Comparison of ENCODE assay signal across 1 cellular context in the genomic region with DNA sequence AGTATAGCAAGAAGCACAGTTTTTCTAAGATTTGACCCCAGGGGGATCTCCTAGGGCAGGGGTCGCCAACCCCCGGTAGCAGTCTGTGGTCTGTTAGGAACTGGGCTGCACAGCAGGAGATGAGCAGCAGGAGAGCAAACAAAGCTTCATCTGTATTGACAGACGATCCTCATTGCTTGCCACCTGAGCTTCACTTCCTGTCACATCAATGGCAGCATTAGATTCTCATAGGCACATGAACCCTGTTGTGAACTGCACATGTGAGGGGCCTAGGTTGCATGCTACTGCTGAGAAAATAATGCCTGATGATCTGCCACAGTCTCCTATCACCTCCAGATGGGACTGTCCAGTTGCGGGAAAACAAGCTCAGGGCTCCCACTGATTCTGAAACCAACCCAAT.
TF ChIP-seq lines count a peak whose summit lies in the region.

No MANE protein-coding gene starts in this region.

TF ChIP-seq in HepG2, 621 proteins besides CTCF, POLR2A, EP300 and RAD21 (continued from another document):
- TF ChIP-seq ZNF484 (CRISPR knock-in tag; IDR thresholded peaks at IDR 0.05; ENCODE audit: borderline replicate concordance, low read depth) (no peak), SRF (IDR thresholded peaks at IDR 0.05; ENCODE audit: low read depth, low read length) (no peak), ETV5 (CRISPR knock-in tag; IDR thresholded peaks at IDR 0.05; ENCODE audit: borderline replicate concordance) (peak; percentile 94), KAT8 (CRISPR knock-in tag; IDR thresholded peaks at IDR 0.05) (peak; percentile 36; the same call in 1 of the 2 replicates), U2AF1 (optimal IDR thresholded peaks at IDR 0.05; ENCODE audit: low read depth, low read length) (no peak), MTA3 (CRISPR knock-in tag; IDR thresholded peaks at IDR 0.05) (no peak), DR1 (CRISPR knock-in tag; IDR thresholded peaks at IDR 0.05) (no peak), STAT5B (CRISPR knock-in tag; IDR thresholded peaks at IDR 0.05) (no peak), ZNF577 (CRISPR knock-in tag; IDR thresholded peaks at IDR 0.05; ENCODE audit: borderline replicate concordance, low read depth) (no peak), MATR3 (CRISPR knock-in tag; IDR thresholded peaks at IDR 0.05) (no peak), ATF3 (CRISPR knock-in tag; IDR thresholded peaks at IDR 0.05) (no peak), CBX2 (IDR thresholded peaks at IDR 0.05; ENCODE audit: low read depth, low read length) (no peak), CBX2 (CRISPR knock-in tag; IDR thresholded peaks at IDR 0.05; ENCODE audit: low read depth) (no peak; the same call in none of the 2 replicates), HIVEP1 (CRISPR knock-in tag; IDR thresholded peaks at IDR 0.05) (no peak), ZNF326 (CRISPR knock-in tag; IDR thresholded peaks at IDR 0.05; ENCODE audit: borderline replicate concordance) (no peak), ZNF263 (CRISPR knock-in tag; IDR thresholded peaks at IDR 0.05) (no peak; the same call in 1 of the 2 replicates), TAF15 (IDR thresholded peaks at IDR 0.05; ENCODE audit: low read depth, low read length, poor library complexity, severe bottlenecking) (no peak), ZNF367 (CRISPR knock-in tag; IDR thresholded peaks at IDR 0.05; ENCODE audit: borderline replicate concordance) (no peak), ZNF205 (CRISPR knock-in tag; IDR thresholded peaks at IDR 0.05) (no peak), DNMT3B (CRISPR knock-in tag; conservative IDR thresholded peaks at IDR 0.05) (0 out of 2 replicates have a peak, but pooled peaks have one; percentile 55), ZMYM3 (CRISPR knock-in tag; IDR thresholded peaks at IDR 0.05) (peak; percentile 85; the same call in 1 of the 2 replicates), ARNT (IDR thresholded peaks at IDR 0.05) (no peak), YY1 (IDR thresholded peaks at IDR 0.05; ENCODE audit: insufficient read depth, insufficient replicate concordance, low read depth, low read length) (no peak), PHF21A (CRISPR knock-in tag; IDR thresholded peaks at IDR 0.05) (no peak), ZNF329 (CRISPR knock-in tag; IDR thresholded peaks at IDR 0.05; ENCODE audit: low read depth) (0 out of 2 replicates have a peak, but pooled peaks have one; percentile 24), ZNF605 (CRISPR knock-in tag; IDR thresholded peaks at IDR 0.05) (peak; percentile 58; the same call in 1 of the 2 replicates), ZBTB4 (CRISPR knock-in tag; IDR thresholded peaks at IDR 0.05; ENCODE audit: borderline replicate concordance) (no peak)
- TF ChIP-seq, protein P1, sequence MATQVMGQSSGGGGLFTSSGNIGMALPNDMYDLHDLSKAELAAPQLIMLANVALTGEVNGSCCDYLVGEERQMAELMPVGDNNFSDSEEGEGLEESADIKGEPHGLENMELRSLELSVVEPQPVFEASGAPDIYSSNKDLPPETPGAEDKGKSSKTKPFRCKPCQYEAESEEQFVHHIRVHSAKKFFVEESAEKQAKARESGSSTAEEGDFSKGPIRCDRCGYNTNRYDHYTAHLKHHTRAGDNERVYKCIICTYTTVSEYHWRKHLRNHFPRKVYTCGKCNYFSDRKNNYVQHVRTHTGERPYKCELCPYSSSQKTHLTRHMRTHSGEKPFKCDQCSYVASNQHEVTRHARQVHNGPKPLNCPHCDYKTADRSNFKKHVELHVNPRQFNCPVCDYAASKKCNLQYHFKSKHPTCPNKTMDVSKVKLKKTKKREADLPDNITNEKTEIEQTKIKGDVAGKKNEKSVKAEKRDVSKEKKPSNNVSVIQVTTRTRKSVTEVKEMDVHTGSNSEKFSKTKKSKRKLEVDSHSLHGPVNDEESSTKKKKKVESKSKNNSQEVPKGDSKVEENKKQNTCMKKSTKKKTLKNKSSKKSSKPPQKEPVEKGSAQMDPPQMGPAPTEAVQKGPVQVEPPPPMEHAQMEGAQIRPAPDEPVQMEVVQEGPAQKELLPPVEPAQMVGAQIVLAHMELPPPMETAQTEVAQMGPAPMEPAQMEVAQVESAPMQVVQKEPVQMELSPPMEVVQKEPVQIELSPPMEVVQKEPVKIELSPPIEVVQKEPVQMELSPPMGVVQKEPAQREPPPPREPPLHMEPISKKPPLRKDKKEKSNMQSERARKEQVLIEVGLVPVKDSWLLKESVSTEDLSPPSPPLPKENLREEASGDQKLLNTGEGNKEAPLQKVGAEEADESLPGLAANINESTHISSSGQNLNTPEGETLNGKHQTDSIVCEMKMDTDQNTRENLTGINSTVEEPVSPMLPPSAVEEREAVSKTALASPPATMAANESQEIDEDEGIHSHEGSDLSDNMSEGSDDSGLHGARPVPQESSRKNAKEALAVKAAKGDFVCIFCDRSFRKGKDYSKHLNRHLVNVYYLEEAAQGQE (IDR thresholded peaks at IDR 0.05; ENCODE audit: borderline replicate concordance in 1 of 2, low read depth in 1 of 2, low read length in 2 of 2), result no peak
- TF ChIP-seq, protein P2, sequence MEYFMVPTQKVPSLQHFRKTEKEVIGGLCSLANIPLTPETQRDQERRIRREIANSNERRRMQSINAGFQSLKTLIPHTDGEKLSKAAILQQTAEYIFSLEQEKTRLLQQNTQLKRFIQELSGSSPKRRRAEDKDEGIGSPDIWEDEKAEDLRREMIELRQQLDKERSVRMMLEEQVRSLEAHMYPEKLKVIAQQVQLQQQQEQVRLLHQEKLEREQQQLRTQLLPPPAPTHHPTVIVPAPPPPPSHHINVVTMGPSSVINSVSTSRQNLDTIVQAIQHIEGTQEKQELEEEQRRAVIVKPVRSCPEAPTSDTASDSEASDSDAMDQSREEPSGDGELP (IDR thresholded peaks at IDR 0.05; ENCODE audit: borderline replicate concordance, low read depth), result peak; percentile 93
- TF ChIP-seq, protein P3, sequence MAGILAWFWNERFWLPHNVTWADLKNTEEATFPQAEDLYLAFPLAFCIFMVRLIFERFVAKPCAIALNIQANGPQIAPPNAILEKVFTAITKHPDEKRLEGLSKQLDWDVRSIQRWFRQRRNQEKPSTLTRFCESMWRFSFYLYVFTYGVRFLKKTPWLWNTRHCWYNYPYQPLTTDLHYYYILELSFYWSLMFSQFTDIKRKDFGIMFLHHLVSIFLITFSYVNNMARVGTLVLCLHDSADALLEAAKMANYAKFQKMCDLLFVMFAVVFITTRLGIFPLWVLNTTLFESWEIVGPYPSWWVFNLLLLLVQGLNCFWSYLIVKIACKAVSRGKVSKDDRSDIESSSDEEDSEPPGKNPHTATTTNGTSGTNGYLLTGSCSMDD (CRISPR knock-in tag; IDR thresholded peaks at IDR 0.05), result 0 out of 2 replicates have a peak, but pooled peaks have one; percentile 35
- TF ChIP-seq, protein P4, sequence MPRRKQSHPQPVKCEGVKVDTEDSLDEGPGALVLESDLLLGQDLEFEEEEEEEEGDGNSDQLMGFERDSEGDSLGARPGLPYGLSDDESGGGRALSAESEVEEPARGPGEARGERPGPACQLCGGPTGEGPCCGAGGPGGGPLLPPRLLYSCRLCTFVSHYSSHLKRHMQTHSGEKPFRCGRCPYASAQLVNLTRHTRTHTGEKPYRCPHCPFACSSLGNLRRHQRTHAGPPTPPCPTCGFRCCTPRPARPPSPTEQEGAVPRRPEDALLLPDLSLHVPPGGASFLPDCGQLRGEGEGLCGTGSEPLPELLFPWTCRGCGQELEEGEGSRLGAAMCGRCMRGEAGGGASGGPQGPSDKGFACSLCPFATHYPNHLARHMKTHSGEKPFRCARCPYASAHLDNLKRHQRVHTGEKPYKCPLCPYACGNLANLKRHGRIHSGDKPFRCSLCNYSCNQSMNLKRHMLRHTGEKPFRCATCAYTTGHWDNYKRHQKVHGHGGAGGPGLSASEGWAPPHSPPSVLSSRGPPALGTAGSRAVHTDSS (CRISPR knock-in tag; conservative IDR thresholded peaks at IDR 0.05), result no peak
TF ChIP-seq in HepG2: peak in this region for 206.
